In the genomic region with DNA sequence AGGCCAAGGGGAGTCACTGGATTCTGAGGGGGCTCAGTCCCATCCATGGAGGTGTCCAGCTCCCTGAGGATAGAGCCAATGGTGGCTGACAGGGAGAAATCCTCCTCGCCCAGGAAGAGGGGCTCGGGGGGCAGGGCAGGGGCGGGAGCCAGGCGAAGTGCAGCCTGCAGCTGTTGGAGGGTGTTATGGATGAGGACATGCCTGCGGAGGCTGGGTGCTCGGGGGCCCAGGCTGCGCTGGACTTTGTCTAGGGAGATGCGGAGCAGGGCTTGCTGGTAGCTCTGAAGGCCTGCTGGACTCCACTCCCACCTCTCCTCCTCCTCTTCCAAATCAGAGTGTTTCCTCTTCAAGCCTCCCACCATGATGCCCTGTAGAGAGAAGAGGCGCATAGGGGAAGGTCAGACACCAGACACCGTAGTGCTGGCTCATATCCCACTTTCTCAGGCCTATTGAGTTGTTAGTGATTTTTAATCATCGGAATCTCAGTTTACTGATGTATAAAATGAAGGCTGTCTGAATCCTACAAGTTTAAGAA, we compare ENCODE assay signal across 8 cellular contexts. TPM values are rescaled to one million over a fixed set of nuclear protein-coding genes. Genes with fewer than 3 reads are reported as not detected.
DNase-seq lines count a peak whose midpoint lies in the region; ATAC-seq and TF ChIP-seq lines count a peak whose summit lies in the region.

No MANE protein-coding gene starts in this region.

- peaks cover 10% of the 10 kb centered on the region for H3K36me3 Mint-ChIP-seq in activated CD4-positive, alpha-beta T cell treated with anti-CD3 and anti-CD28 coated beads for 36 hours (ENCODE audit: low read depth)

- peak overlapping the region; percentile 96 for H3K4me3 Mint-ChIP-seq in activated CD4-positive, alpha-beta T cell treated with anti-CD3 and anti-CD28 coated beads for 36 hours

- POLR2A ChIA-PET in activated CD4-positive, alpha-beta T cell treated with anti-CD3 and anti-CD28 coated beads for 36 hours (lab: Charles Lee) = interaction anchor here (0.6 kb wide), 1 partner anchor 156 kb away, joined by 3 read pairs; no protein-coding TSS in a partner anchor

- H3K36me3 ChIP-seq in SK-N-MC (ENCODE audit: insufficient read depth, low read length) = peaks cover 21% of the 10 kb centered on the region
- peaks cover 18% of the 10 kb centered on the region for H3K36me3 ChIP-seq in fibroblast of lung (ENCODE audit: control insufficient read depth, insufficient read depth, low read length)
- peaks cover 28% of the 10 kb centered on the region for H3K36me3 ChIP-seq in skeletal muscle satellite cell (ENCODE audit: insufficient read depth, low read length)

- peaks cover 16% of the 10 kb centered on the region for H3K4me1 Mint-ChIP-seq in activated CD4-positive, alpha-beta T cell treated with anti-CD3 and anti-CD28 coated beads for 36 hours

- intact Hi-C loops in activated CD4-positive, alpha-beta T cell treated with anti-CD3 and anti-CD28 coated beads for 36 hours (cut with DNase I, micrococcal nuclease) = loop anchor here in 1 of 2 experiments (2.0 to 10.0 kb wide), 6 partner anchors 276 to 1051 kb away; a partner anchor contains a TSS

- peak overlapping the region; percentile 61 for H3K4me2 ChIP-seq in fibroblast of lung (ENCODE audit: extremely low read depth, insufficient read depth, low read length)
- H3K4me2 ChIP-seq in skeletal muscle satellite cell (ENCODE audit: low read length) = peak overlapping the region; percentile 95

- peak overlapping the region; percentile 94 for H3K27ac Mint-ChIP-seq in activated CD4-positive, alpha-beta T cell treated with anti-CD3 and anti-CD28 coated beads for 36 hours

- peaks cover 34% of the 10 kb centered on the region for H3K79me2 ChIP-seq in fibroblast of lung (ENCODE audit: control insufficient read depth, insufficient read depth, low read length)

- DNase-seq in activated CD4-positive, alpha-beta T cell treated with anti-CD3 and anti-CD28 coated beads for 36 hours = no peak
- no peak for DNase-seq in activated CD4-positive, alpha-beta T cell treated with anti-CD3 and anti-CD28 coated beads for 1 hour
- DNase-seq in SK-N-MC (ENCODE audit: low read depth, low spot score) = no peak
- DNase-seq in fibroblast of lung (ENCODE audit: low read depth in 2 of 2) = no peak
- DNase-seq in GM19240 (ENCODE audit: insufficient read length, low spot score) = no peak
- DNase-seq in effector CD4-positive, alpha-beta T cell = no peak
- DNase-seq in NCI-H1105 (lab: John Stamatoyannopoulos, UW) = no peak

- TF ChIP-seq CTCF in fibroblast of lung (conservative IDR thresholded peaks at IDR 0.05 in 1 of 2, IDR thresholded peaks at IDR 0.05 in 1 of 2; ENCODE audit: low read depth in 1 of 2, low read length in 2 of 2) = no peak

- peaks cover 7% of the 10 kb centered on the region for H3K4me1 ChIP-seq in fibroblast of lung (ENCODE audit: control insufficient read depth, extremely low read depth, insufficient read depth, low read length)
- H3K4me1 ChIP-seq in skeletal muscle satellite cell (ENCODE audit: control insufficient read depth, insufficient read depth, low read length) = peaks cover 18% of the 10 kb centered on the region

- H3K27me3 ChIP-seq in fibroblast of lung (ENCODE audit: control insufficient read depth, insufficient read depth, low read length) (no peaks in the 10 kb centered on the region), skeletal muscle satellite cell (ENCODE audit: control insufficient read depth, insufficient read depth, low read length) (no peaks in the 10 kb centered on the region)

- H3K27ac ChIP-seq in SK-N-MC = peak overlapping the region; percentile 90
- H3K27ac ChIP-seq in fibroblast of lung (ENCODE audit: insufficient read depth, low read length) = no peak overlapping the region

- H4K20me1 ChIP-seq in fibroblast of lung (ENCODE audit: control insufficient read depth, extremely low read depth, insufficient read depth, low read length) = no peaks in the 10 kb centered on the region

- no peak overlapping the region for H2AFZ ChIP-seq in fibroblast of lung (ENCODE audit: low read length)

- no peak for ATAC-seq in activated CD4-positive, alpha-beta T cell treated with anti-CD3 and anti-CD28 coated beads for 36 hours

- H3K4me3 ChIP-seq in SK-N-MC (peak overlapping the region; percentile 100), fibroblast of lung (replicated peaks in 1 of 4; ENCODE audit: control extremely low read depth in 1 of 4, insufficient read depth in 1 of 4, low read depth in 3 of 4, low read length in 4 of 4) (peak overlapping the region in 2 of 4 experiments; percentile 81 to 93), skeletal muscle satellite cell (ENCODE audit: low read length) (peak overlapping the region; percentile 99)

- no peaks in the 10 kb centered on the region for H3K9me3 Mint-ChIP-seq in activated CD4-positive, alpha-beta T cell treated with anti-CD3 and anti-CD28 coated beads for 36 hours (ENCODE audit: low read depth)

- no peaks in the 10 kb centered on the region for H3K9me3 ChIP-seq in SK-N-MC (ENCODE audit: low read depth, low read length)
- no peaks in the 10 kb centered on the region for H3K9me3 ChIP-seq in fibroblast of lung (ENCODE audit: control insufficient read depth, insufficient read depth, low read depth, low read length)
- H3K9me3 ChIP-seq in skeletal muscle satellite cell (replicated peaks; ENCODE audit: low read length) = no peaks in the 10 kb centered on the region

- H3K27me3 Mint-ChIP-seq in activated CD4-positive, alpha-beta T cell treated with anti-CD3 and anti-CD28 coated beads for 36 hours = no peaks in the 10 kb centered on the region

- CTCF ChIA-PET in activated CD4-positive, alpha-beta T cell treated with anti-CD3 and anti-CD28 coated beads for 36 hours (lab: Charles Lee) = interaction anchor here (0.6 to 3.2 kb wide), 4 partner anchors 9 to 23 kb away, joined by 3 to 21 read pairs (median 6); a partner anchor contains a TSS

- H3K9ac ChIP-seq in SK-N-MC (ENCODE audit: insufficient read length) (peak overlapping the region; percentile 87), fibroblast of lung (ENCODE audit: insufficient read depth, low read length) (no peak overlapping the region), skeletal muscle satellite cell (ENCODE audit: low read depth, low read length) (peak overlapping the region; percentile 99)

RNA-seq across cellular contexts. Expression of a gene that starts 2.3 kb away (rescaled TPM):
- 10 to 100 TPM in 1 of 2 experiments, 1 to 10 TPM in 1; 8.4 to 12.0 TPM for total RNA-seq in activated CD4-positive, alpha-beta T cell treated with anti-CD3 and anti-CD28 coated beads for 36 hours
- total RNA-seq in fibroblast of lung = 22.3 and 23.6 TPM in 2 replicates
- polyA plus RNA-seq in fibroblast of lung = 15.1 and 24.8 TPM in 2 replicates
- 16.5 and 21.9 TPM in 2 replicates for polyA plus RNA-seq in fibroblast of lung (2012)
- polyA minus RNA-seq in fibroblast of lung (ENCODE audit: low replicate concordance) = 15.4 and 44.3 TPM in 2 replicates
- 19.0 and 23.8 TPM in 2 replicates for total RNA-seq in skeletal muscle satellite cell (2012; rRNA removed)

RNA-seq across cellular contexts. Expression of a gene that starts 16.0 kb away (rescaled TPM):
- total RNA-seq in activated CD4-positive, alpha-beta T cell treated with anti-CD3 and anti-CD28 coated beads for 36 hours = 10 to 100 TPM; 10.0 to 14.7 TPM
- 19.2 and 27.2 TPM in 2 replicates for total RNA-seq in fibroblast of lung
- 7.2 and 12.7 TPM in 2 replicates for polyA plus RNA-seq in fibroblast of lung
- 10.2 and 18.3 TPM in 2 replicates for polyA plus RNA-seq in fibroblast of lung (2012)
- polyA minus RNA-seq in fibroblast of lung (ENCODE audit: low replicate concordance) = 3.7 and 7.2 TPM in 2 replicates
- 23.3 and 25.1 TPM in 2 replicates for total RNA-seq in skeletal muscle satellite cell (2012; rRNA removed)

RNA-seq across cellular contexts. Expression of a gene that starts 23.8 kb away (rescaled TPM):
- total RNA-seq in activated CD4-positive, alpha-beta T cell treated with anti-CD3 and anti-CD28 coated beads for 36 hours = 10 to 100 TPM; 34.1 to 35.6 TPM
- total RNA-seq in fibroblast of lung = 105 and 145 TPM in 2 replicates
- 40.0 and 50.8 TPM in 2 replicates for polyA plus RNA-seq in fibroblast of lung
- polyA plus RNA-seq in fibroblast of lung (2012) = 75.5 and 101 TPM in 2 replicates
- polyA minus RNA-seq in fibroblast of lung (ENCODE audit: low replicate concordance) = 127 and 144 TPM in 2 replicates
- total RNA-seq in skeletal muscle satellite cell (2012; rRNA removed) = 89.5 and 90.4 TPM in 2 replicates

RNA-seq across cellular contexts. Expression of a gene that starts 25.0 kb away (rescaled TPM):
- 1 to 10 TPM; 2.4 to 2.5 TPM for total RNA-seq in activated CD4-positive, alpha-beta T cell treated with anti-CD3 and anti-CD28 coated beads for 36 hours
- total RNA-seq in fibroblast of lung = 3.9 and 6.6 TPM in 2 replicates
- polyA plus RNA-seq in fibroblast of lung = 1.3 and 2.0 TPM in 2 replicates
- 1.7 and 3.7 TPM in 2 replicates for polyA plus RNA-seq in fibroblast of lung (2012)
- 0.08 and 0.89 TPM in 2 replicates for polyA minus RNA-seq in fibroblast of lung (ENCODE audit: low replicate concordance)
- 0.22 and 0.76 TPM in 2 replicates for total RNA-seq in skeletal muscle satellite cell (2012; rRNA removed)

RNA-seq across cellular contexts. Expression of a gene that starts 28.6 kb away (rescaled TPM):
- total RNA-seq in activated CD4-positive, alpha-beta T cell treated with anti-CD3 and anti-CD28 coated beads for 36 hours = 1 to 10 TPM; 1.0 to 1.4 TPM
- 3.1 and 3.6 TPM in 2 replicates for total RNA-seq in fibroblast of lung
- 0.84 and 0.91 TPM in 2 replicates for polyA plus RNA-seq in fibroblast of lung
- 1.5 and 1.9 TPM in 2 replicates for polyA plus RNA-seq in fibroblast of lung (2012)
- polyA minus RNA-seq in fibroblast of lung (ENCODE audit: low replicate concordance) = 0.94 and 2.0 TPM in 2 replicates
- 0.87 and 1.0 TPM in 2 replicates for total RNA-seq in skeletal muscle satellite cell (2012; rRNA removed)
